Comparison of ENCODE assay signal across 10 cellular contexts in genomic region chr9:119963798-119964372, GRCh38.
A peak's percentile ranks its signal among the peaks of the same experiment; 100 is the strongest.
DNase-seq lines count a peak whose midpoint lies in the region; ATAC-seq and TF ChIP-seq lines count a peak whose summit lies in the region.
"Had no signal": no experiment of that assay in that cellular context is flagged by ENCODE, and none has a peak within 500 bp of the region (broad histone marks: within the 10 kb centered on the region; RNA-seq: fewer than 3 reads in every experiment).

No MANE protein-coding gene starts in this region.

- ATAC-seq in RWPE2 (ENCODE audit: low read depth) (peak; percentile 94), GM19324 (IDR thresholded peaks at IDR 0.05; ENCODE audit: low FRiP score, unreplicated experiment) (no peak)
- ATAC-seq: activated T-cell treated with anti-CD3 and anti-CD28 coated beads, Interleukin-2, amount 50 U/mL, for 72 hours had no signal

- DNase-seq in HCEC 1CT (peak; percentile 62), RWPE2 (ENCODE audit: low spot score) (no peak), fibroblast of the conjunctiva (ENCODE audit: low read depth) (peak; percentile 70), skeletal muscle cell (ENCODE audit: low read depth) (peak; percentile 52), GDM1 (lab: John Stamatoyannopoulos, UW) (no peak), AML-193 (lab: John Stamatoyannopoulos, UW) (no peak), activated T-cell treated with anti-CD3 and anti-CD28 coated beads for 4 hours (no peak)
- DNase-seq: activated T-cell treated with anti-CD3 and anti-CD28 coated beads, Interleukin-2, amount 50 U/mL, for 72 hours; NCI-H2081 had no signal

- H3K36me3 ChIP-seq in RWPE2 (ENCODE audit: low read depth) = no peaks in the 10 kb centered on the region

- peaks cover 3% of the 10 kb centered on the region for H3K4me1 ChIP-seq in RWPE2 (ENCODE audit: insufficient read depth, poor library complexity, severe bottlenecking)

- H3K4me3 ChIP-seq in RWPE2 (ENCODE audit: severe bottlenecking) (no peak overlapping the region), skeletal muscle cell (ENCODE audit: low read depth, low read length) (no peak overlapping the region)

- no peak overlapping the region for H3K27ac ChIP-seq in RWPE2 (ENCODE audit: poor library complexity, severe bottlenecking)

- no peak for TF ChIP-seq CTCF in RWPE2 (IDR thresholded peaks at IDR 0.05; ENCODE audit: poor library complexity, severe bottlenecking)

- H3K27me3 ChIP-seq in RWPE2 (ENCODE audit: insufficient read depth, poor library complexity, severe bottlenecking) = no peaks in the 10 kb centered on the region

- H3K9me3 ChIP-seq in RWPE2 (ENCODE audit: severe bottlenecking) = no peaks in the 10 kb centered on the region

Comparison
In these comparisons a context has a peak if more than half of its experiments do, and no peak if none do; other contexts are left out.
1. DNase-seq: peak in HCEC 1CT (single experiment), fibroblast of the conjunctiva (single experiment) and skeletal muscle cell (single experiment); none in RWPE2 (single experiment), GDM1 (single experiment), AML-193 (0 of 2) and activated T-cell treated with anti-CD3 and anti-CD28 coated beads for 4 hours (single experiment).